ENCODE assay signal across 19 cellular contexts in the genomic region with DNA sequence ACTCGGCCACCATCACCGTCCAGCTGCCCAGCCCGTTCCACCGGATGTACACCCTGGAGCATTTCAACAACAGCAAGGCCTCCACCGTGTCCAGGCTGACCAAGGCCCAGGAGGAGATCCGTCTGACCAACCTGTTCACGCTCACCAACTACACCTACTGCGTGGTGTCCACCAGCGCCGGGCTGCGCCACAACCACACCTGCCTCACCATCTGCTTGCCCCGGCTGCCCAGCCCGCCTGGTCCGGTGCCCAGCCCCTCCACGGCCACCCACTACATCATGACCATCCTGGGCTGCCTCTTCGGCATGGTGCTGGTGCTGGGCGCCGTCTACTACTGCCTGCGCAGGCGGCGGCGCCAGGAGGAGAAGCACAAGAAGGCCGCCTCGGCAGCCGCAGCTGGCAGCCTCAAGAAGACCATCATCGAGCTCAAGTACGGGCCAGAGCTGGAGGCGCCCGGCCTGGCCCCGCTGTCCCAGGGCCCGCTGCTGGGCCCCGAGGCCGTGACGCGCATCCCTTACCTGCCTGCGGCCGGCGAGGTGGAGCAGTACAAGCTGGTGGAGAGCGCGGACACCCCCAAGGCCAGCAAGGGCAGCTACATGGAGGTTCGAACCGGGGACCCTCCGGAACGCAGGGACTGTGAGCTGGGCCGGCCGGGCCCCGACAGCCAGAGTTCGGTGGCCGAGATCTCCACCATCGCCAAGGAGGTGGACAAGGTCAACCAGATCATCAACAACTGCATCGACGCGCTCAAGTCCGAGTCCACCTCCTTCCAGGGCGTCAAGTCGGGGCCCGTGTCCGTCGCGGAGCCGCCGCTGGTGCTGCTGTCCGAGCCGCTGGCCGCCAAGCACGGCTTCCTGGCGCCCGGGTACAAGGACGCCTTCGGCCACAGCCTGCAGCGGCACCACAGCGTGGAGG.
DNase-seq lines count a peak whose midpoint lies in the region; ATAC-seq and TF ChIP-seq lines count a peak whose summit lies in the region.
"Had no signal": no experiment of that assay in that cellular context is flagged by ENCODE, and none has a peak within 500 bp of the region (broad histone marks: within the 10 kb centered on the region; RNA-seq: fewer than 3 reads in every experiment).

No MANE protein-coding gene starts in this region.

- ATAC-seq in RWPE2 (ENCODE audit: low read depth) = no peak
- ATAC-seq: A549 had no signal

- no peak overlapping the region for H3K4me2 ChIP-seq in osteoblast (ENCODE audit: insufficient read depth, low read length)
- H3K4me2 ChIP-seq: A549 had no signal

- TF ChIP-seq CTCF in RWPE2 (IDR thresholded peaks at IDR 0.05; ENCODE audit: poor library complexity, severe bottlenecking) (no peak), osteoblast (IDR thresholded peaks at IDR 0.05; ENCODE audit: extremely low read depth, low read depth, low read length) (no peak), thyroid gland (IDR thresholded peaks at IDR 0.05) (no peak)

- no peak overlapping the region for H2AFZ ChIP-seq in osteoblast (ENCODE audit: low read length)

- no peak overlapping the region for H3K4me3 ChIP-seq in H7 (ENCODE audit: insufficient read depth, low read depth, low read length)
- no peak overlapping the region for H3K4me3 ChIP-seq in RWPE2 (ENCODE audit: severe bottlenecking)
- H3K4me3 ChIP-seq in osteoblast (ENCODE audit: insufficient read depth, low read length) = no peak overlapping the region
- H3K4me3 ChIP-seq in thyroid gland (replicated peaks in 1 of 3) = no peak overlapping the region
- H3K4me3 ChIP-seq: A549, HAP-1 had no signal

- H3K27me3 ChIP-seq in H7 (ENCODE audit: control insufficient read depth, insufficient read depth, low read length) (no peaks in the 10 kb centered on the region), RWPE2 (ENCODE audit: insufficient read depth, poor library complexity, severe bottlenecking) (peaks cover 11% of the 10 kb centered on the region), osteoblast (ENCODE audit: insufficient read depth, low read length) (peaks cover 25% of the 10 kb centered on the region), thyroid gland (no peaks in the 10 kb centered on the region)

- TF ChIP-seq POLR2A in thyroid gland (IDR thresholded peaks at IDR 0.05) = no peak

- H3K36me3 ChIP-seq in H7 (replicated peaks; ENCODE audit: control insufficient read depth, insufficient read depth, low read length) = no peaks in the 10 kb centered on the region
- no peaks in the 10 kb centered on the region for H3K36me3 ChIP-seq in RWPE2 (ENCODE audit: low read depth)
- H3K36me3 ChIP-seq in osteoblast (ENCODE audit: insufficient read depth, low read length) = no peaks in the 10 kb centered on the region
- H3K36me3 ChIP-seq in thyroid gland = no peaks in the 10 kb centered on the region
- H3K36me3 ChIP-seq: HAP-1 had no signal

- H3K9me3 ChIP-seq in RWPE2 (ENCODE audit: severe bottlenecking) (no peaks in the 10 kb centered on the region), osteoblast (ENCODE audit: low read depth, low read length) (no peaks in the 10 kb centered on the region), thyroid gland (no peaks in the 10 kb centered on the region)
- H3K9me3 ChIP-seq: A549, HAP-1 had no signal

- H3K27ac ChIP-seq in RWPE2 (ENCODE audit: poor library complexity, severe bottlenecking) (no peak overlapping the region), osteoblast (ENCODE audit: low read depth, low read length) (no peak overlapping the region), thyroid gland (no peak overlapping the region)
- H3K27ac ChIP-seq: A549 had no signal

- WGBS in thyroid gland, 2 donors = 96% methylated on average over 27 to 40 of the region's 72 CpGs

- DNase-seq in H7 (peak; percentile 59), RWPE2 (ENCODE audit: low spot score) (peak; percentile 65), iPS-NIHi11 (ENCODE audit: low spot score) (peak; percentile 8), osteoblast (ENCODE audit: insufficient read length, low spot score, missing footprints) (peak; percentile 51), thyroid gland (no peak), superior temporal gyrus (ENCODE audit: extremely low spot score) (no peak), AG08395 (ENCODE audit: low spot score) (no peak)
- DNase-seq: 8988T, ACHN, C1 segment of cervical spinal cord, Calu3, COR-L47, DMS53, DMS79 treated with DMSO at 0.1 percent for 48 hours, GF-D8, GOT3, HFFc6 had no signal

- H3K4me1 ChIP-seq in RWPE2 (ENCODE audit: insufficient read depth, poor library complexity, severe bottlenecking) (no peaks in the 10 kb centered on the region), osteoblast (ENCODE audit: insufficient read depth, low read length) (no peaks in the 10 kb centered on the region), thyroid gland (peaks cover 0 to 12% of the 10 kb centered on the region in 2 donors)

- no peaks in the 10 kb centered on the region for H4K20me1 ChIP-seq in osteoblast (ENCODE audit: insufficient read depth, low read length)

- intact Hi-C loops in thyroid gland (cut with DNase I) = no loop called here

- H3K79me2 ChIP-seq in osteoblast (ENCODE audit: insufficient read depth, low read length) = no peaks in the 10 kb centered on the region

Comparison
In these comparisons a context has a peak if more than half of its experiments do, and no peak if none do; other contexts are left out.
1. DNase-seq: peak in H7 (single experiment), RWPE2 (single experiment), iPS-NIHi11 (single experiment) and osteoblast (single experiment); none in thyroid gland (0 of 2), superior temporal gyrus (single experiment) and AG08395 (single experiment).